16 cellular contexts compared by ENCODE assay signal in genomic region chr5:174998131-174998730, GRCh38.
"Had no signal": no experiment of that assay in that cellular context is flagged by ENCODE, and none has a peak within 500 bp of the region (broad histone marks: within the 10 kb centered on the region; RNA-seq: fewer than 3 reads in every experiment).

No MANE protein-coding gene starts in this region.

- H3K4me2 ChIP-seq: smooth muscle cell had no signal

- H3K36me3 Mint-ChIP-seq: mesothelial cell of epicardium; stimulated activated naive B cell treated with anti-CD40 and anti-IgM and Interleukin-4, amounts not matched to agents 10 μg/mL and 1 μg/mL and 100 μg/mL, for 72 hours; type B pancreatic cell had no signal

- H3K27ac Mint-ChIP-seq: activated T-helper 1 cell treated with anti-CD3 and anti-CD28 coated beads, Interleukin-12 subunit alpha, Interleukin-12 subunit beta, Interleukin-2, Interleukin-4 antibody, amounts not matched to agents 30 ng/mL and 10 ng/mL and 1 ng/mL, durations not matched to agents 14 hours and 24 hours and 36 hours; endodermal cell; mesothelial cell of epicardium; stimulated activated naive B cell treated with anti-CD40 and anti-IgM and Interleukin-4, amounts not matched to agents 10 μg/mL and 1 μg/mL and 100 μg/mL, for 72 hours; type B pancreatic cell had no signal

- ATAC-seq: body of pancreas; right cardiac atrium; stimulated activated naive B cell treated with anti-CD40 and anti-IgM and Interleukin-4, amounts not matched to agents 10 μg/mL and 1 μg/mL and 100 μg/mL, for 72 hours had no signal

- H3K4me1 Mint-ChIP-seq: activated naive CD4-positive, alpha-beta T cell treated with anti-CD3 and anti-CD28 coated beads, Interleukin-2, amount 50 U/mL, for 24 hours; mesothelial cell of epicardium; stimulated activated naive B cell treated with anti-CD40 and anti-IgM and Interleukin-4, amounts not matched to agents 10 μg/mL and 1 μg/mL and 100 μg/mL, for 72 hours had no signal

- H3K4me1 ChIP-seq: body of pancreas had no signal

- H3K27me3 ChIP-seq: body of pancreas had no signal

- H3K27me3 Mint-ChIP-seq: activated naive CD4-positive, alpha-beta T cell treated with anti-CD3 and anti-CD28 coated beads, Interleukin-2, amount 50 U/mL, for 24 hours; stimulated activated naive B cell treated with anti-CD40 and anti-IgM and Interleukin-4, amounts not matched to agents 10 μg/mL and 1 μg/mL and 100 μg/mL, for 72 hours had no signal

- DNase-seq: activated CD4-positive, alpha-beta T cell treated with anti-CD3 and anti-CD28 coated beads for 1 hour; amniotic stem cell; body of pancreas; dermis blood vessel endothelial cell; endodermal cell; erythroblast; hippocampal formation; right cardiac atrium; stimulated activated naive B cell treated with anti-CD40 and anti-IgM and Interleukin-4, amounts not matched to agents 10 μg/mL and 1 μg/mL and 100 μg/mL, for 72 hours; SW 1271; T1000 had no signal

- H3K4me3 ChIP-seq: body of pancreas, smooth muscle cell had no signal

- H3K4me3 Mint-ChIP-seq: activated T-helper 1 cell treated with anti-CD3 and anti-CD28 coated beads, Interleukin-12 subunit alpha, Interleukin-12 subunit beta, Interleukin-2, Interleukin-4 antibody, amounts not matched to agents 30 ng/mL and 10 ng/mL and 1 ng/mL, durations not matched to agents 14 hours and 24 hours and 36 hours; endodermal cell; mesothelial cell of epicardium; stimulated activated naive B cell treated with anti-CD40 and anti-IgM and Interleukin-4, amounts not matched to agents 10 μg/mL and 1 μg/mL and 100 μg/mL, for 72 hours; type B pancreatic cell had no signal

- H3K27ac ChIP-seq: body of pancreas had no signal
